ENCODE assay signal across 28 cellular contexts in genomic region chr4:138941037-138941436, GRCh38.
"Had no signal": no experiment of that assay in that cellular context is flagged by ENCODE, and none has a peak within 500 bp of the region (broad histone marks: within the 10 kb centered on the region; RNA-seq: fewer than 3 reads in every experiment).

No MANE protein-coding gene starts in this region.

- H3K4me1 ChIP-seq: colonic mucosa, foreskin keratinocyte, heart right ventricle had no signal

- H3K4me3 ChIP-seq: colonic mucosa, coronary artery, dorsolateral prefrontal cortex, esophagus muscularis mucosa, esophagus squamous epithelium, gastrocnemius medialis, gastroesophageal sphincter, heart left ventricle, heart right ventricle had no signal

- ATAC-seq: effector memory CD8-positive, alpha-beta T cell; esophagus mucosa; foreskin keratinocyte; gastrocnemius medialis; gastroesophageal sphincter; heart left ventricle; heart right ventricle had no signal

- H3K27ac ChIP-seq: colonic mucosa, coronary artery, dorsolateral prefrontal cortex, epithelial cell of prostate, esophagus muscularis mucosa, esophagus squamous epithelium, foreskin keratinocyte, gastrocnemius medialis, gastroesophageal sphincter, heart left ventricle, heart right ventricle had no signal

- H3K36me3 ChIP-seq: colonic mucosa, esophagus muscularis mucosa, esophagus squamous epithelium, gastrocnemius medialis, gastroesophageal sphincter, heart left ventricle, heart right ventricle had no signal

- FAIRE-seq: colon, endometrium, endothelial cell of umbilical vein, frontal cortex had no signal

- DNase-seq: colonic mucosa; cortex of kidney; dermis blood vessel endothelial cell; dorsolateral prefrontal cortex; effector CD4-positive, alpha-beta T cell; effector CD8-positive, alpha-beta T cell; effector memory CD4-positive, alpha-beta T cell; effector memory CD8-positive, alpha-beta T cell; endodermal cell; erythroblast; esophagus squamous epithelium; foreskin fibroblast; foreskin keratinocyte; foreskin melanocyte; gastrocnemius medialis; glutamatergic neuron; head of caudate nucleus; heart left ventricle; heart right ventricle had no signal

- H3K9me3 ChIP-seq: colonic mucosa, esophagus muscularis mucosa, esophagus squamous epithelium, gastrocnemius medialis, gastroesophageal sphincter, heart left ventricle, heart right ventricle had no signal

- H3K27me3 ChIP-seq: colonic mucosa, dorsolateral prefrontal cortex, esophagus muscularis mucosa, esophagus squamous epithelium, foreskin keratinocyte, gastrocnemius medialis, gastroesophageal sphincter, heart left ventricle, heart right ventricle had no signal
